ENCODE assay signal across 1 cellular context in the genomic region with DNA sequence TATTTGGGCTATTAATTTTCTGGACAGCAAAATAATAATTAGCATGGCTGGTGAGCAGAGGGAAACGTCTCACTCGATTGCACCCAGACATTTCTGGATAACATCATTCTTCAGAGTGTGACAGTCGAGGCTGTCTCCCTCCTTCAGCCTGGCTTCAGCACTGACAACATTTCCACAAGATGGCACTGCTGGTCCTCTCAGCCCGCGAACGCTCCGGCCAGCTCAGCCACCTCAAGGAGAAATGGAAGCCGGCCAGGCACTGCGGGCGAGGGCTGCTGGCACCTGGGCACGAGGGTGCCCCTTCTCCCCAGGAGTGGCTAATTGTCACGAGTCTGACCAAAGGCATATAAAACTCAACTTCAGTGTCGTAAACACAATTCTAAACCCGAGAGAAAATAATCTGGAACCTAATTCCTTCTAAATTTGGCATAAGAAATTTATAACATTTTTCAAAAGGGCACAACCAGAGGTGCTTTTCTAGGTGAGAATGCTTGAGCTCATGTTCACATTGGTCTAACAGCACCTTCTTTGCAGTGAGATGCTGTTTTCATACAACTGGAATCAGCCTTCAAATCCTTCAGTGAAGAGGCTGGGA.
A peak's percentile ranks its signal among the peaks of the same experiment; 100 is the strongest.
TF ChIP-seq lines count a peak whose summit lies in the region.

No MANE protein-coding gene starts in this region.

TF ChIP-seq in HEK293, 187 proteins besides CTCF, POLR2A, EP300 and RAD21 (continued from another document):
- TF ChIP-seq HIC1 (tag by site-specific recombination; IDR thresholded peaks at IDR 0.05) (peak; percentile 53; the same call in 1 of the 2 replicates), ZNF16 (tag by site-specific recombination; IDR thresholded peaks at IDR 0.05; ENCODE audit: low read depth) (no peak), ZNF280D (tag by site-specific recombination; IDR thresholded peaks at IDR 0.05) (no peak), ZNF423 (tag by site-specific recombination; IDR thresholded peaks at IDR 0.05) (peak; percentile 37; the same call in 1 of the 2 replicates), ZNF654 (tag by site-specific recombination; IDR thresholded peaks at IDR 0.05; ENCODE audit: low read depth) (peak; percentile 95), ZNF707 (tag by site-specific recombination; IDR thresholded peaks at IDR 0.05) (no peak), BCL11B (tag by site-specific recombination; IDR thresholded peaks at IDR 0.05; ENCODE audit: low read depth) (no peak), ZNF274 (IDR thresholded peaks at IDR 0.05; ENCODE audit: low read length) (no peak), ZNF274 (tag by site-specific recombination; IDR thresholded peaks at IDR 0.05; ENCODE audit: borderline replicate concordance) (no peak), ZNF184 (tag by site-specific recombination; IDR thresholded peaks at IDR 0.05) (no peak), ZNF660 (tag by site-specific recombination; IDR thresholded peaks at IDR 0.05) (peak; percentile 50; the same call in 1 of the 2 replicates), ZNF266 (tag by site-specific recombination; IDR thresholded peaks at IDR 0.05; ENCODE audit: low read depth) (no peak), ZNF48 (tag by site-specific recombination; IDR thresholded peaks at IDR 0.05) (no peak), ZSCAN4 (tag by site-specific recombination; IDR thresholded peaks at IDR 0.05) (no peak), ZNF302 (tag by site-specific recombination; IDR thresholded peaks at IDR 0.05; ENCODE audit: low read depth) (no peak), ZNF292 (tag by site-specific recombination; IDR thresholded peaks at IDR 0.05; ENCODE audit: borderline replicate concordance, low read depth) (no peak), ZNF530 (tag by site-specific recombination; IDR thresholded peaks at IDR 0.05; ENCODE audit: low read depth) (no peak), ZSCAN16 (tag by site-specific recombination; IDR thresholded peaks at IDR 0.05) (no peak), ZBTB17 (tag by site-specific recombination; IDR thresholded peaks at IDR 0.05) (no peak), ZNF747 (tag by site-specific recombination; IDR thresholded peaks at IDR 0.05) (no peak)
- TF ChIP-seq, protein P1, sequence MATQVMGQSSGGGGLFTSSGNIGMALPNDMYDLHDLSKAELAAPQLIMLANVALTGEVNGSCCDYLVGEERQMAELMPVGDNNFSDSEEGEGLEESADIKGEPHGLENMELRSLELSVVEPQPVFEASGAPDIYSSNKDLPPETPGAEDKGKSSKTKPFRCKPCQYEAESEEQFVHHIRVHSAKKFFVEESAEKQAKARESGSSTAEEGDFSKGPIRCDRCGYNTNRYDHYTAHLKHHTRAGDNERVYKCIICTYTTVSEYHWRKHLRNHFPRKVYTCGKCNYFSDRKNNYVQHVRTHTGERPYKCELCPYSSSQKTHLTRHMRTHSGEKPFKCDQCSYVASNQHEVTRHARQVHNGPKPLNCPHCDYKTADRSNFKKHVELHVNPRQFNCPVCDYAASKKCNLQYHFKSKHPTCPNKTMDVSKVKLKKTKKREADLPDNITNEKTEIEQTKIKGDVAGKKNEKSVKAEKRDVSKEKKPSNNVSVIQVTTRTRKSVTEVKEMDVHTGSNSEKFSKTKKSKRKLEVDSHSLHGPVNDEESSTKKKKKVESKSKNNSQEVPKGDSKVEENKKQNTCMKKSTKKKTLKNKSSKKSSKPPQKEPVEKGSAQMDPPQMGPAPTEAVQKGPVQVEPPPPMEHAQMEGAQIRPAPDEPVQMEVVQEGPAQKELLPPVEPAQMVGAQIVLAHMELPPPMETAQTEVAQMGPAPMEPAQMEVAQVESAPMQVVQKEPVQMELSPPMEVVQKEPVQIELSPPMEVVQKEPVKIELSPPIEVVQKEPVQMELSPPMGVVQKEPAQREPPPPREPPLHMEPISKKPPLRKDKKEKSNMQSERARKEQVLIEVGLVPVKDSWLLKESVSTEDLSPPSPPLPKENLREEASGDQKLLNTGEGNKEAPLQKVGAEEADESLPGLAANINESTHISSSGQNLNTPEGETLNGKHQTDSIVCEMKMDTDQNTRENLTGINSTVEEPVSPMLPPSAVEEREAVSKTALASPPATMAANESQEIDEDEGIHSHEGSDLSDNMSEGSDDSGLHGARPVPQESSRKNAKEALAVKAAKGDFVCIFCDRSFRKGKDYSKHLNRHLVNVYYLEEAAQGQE (tag by site-specific recombination; IDR thresholded peaks at IDR 0.05), result no peak
- TF ChIP-seq, protein P2, sequence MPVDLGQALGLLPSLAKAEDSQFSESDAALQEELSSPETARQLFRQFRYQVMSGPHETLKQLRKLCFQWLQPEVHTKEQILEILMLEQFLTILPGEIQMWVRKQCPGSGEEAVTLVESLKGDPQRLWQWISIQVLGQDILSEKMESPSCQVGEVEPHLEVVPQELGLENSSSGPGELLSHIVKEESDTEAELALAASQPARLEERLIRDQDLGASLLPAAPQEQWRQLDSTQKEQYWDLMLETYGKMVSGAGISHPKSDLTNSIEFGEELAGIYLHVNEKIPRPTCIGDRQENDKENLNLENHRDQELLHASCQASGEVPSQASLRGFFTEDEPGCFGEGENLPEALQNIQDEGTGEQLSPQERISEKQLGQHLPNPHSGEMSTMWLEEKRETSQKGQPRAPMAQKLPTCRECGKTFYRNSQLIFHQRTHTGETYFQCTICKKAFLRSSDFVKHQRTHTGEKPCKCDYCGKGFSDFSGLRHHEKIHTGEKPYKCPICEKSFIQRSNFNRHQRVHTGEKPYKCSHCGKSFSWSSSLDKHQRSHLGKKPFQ (tag by site-specific recombination; IDR thresholded peaks at IDR 0.05), result no peak
TF ChIP-seq in HEK293: peak in this region for 4.
